9 cellular contexts compared by ENCODE assay signal in genomic region chr2:170820647-170821630, GRCh38. TPM values are rescaled to one million over a fixed set of nuclear protein-coding genes. Genes with fewer than 3 reads are reported as not detected.
DNase-seq lines count a peak whose midpoint lies in the region; ATAC-seq lines count a peak whose summit lies in the region.
"Had no signal": no experiment of that assay in that cellular context is flagged by ENCODE, and none has a peak within 500 bp of the region (broad histone marks: within the 10 kb centered on the region; RNA-seq: fewer than 3 reads in every experiment).

No MANE protein-coding gene starts in this region.

- peaks cover 35% of the 10 kb centered on the region for H3K4me1 Mint-ChIP-seq in T-helper 2 cell treated with Interferon-gamma antibody and Interleukin-4, amounts not matched to agents 5 μg/mL and 100 μg/mL, for 36 hours (ENCODE audit: low read depth)
- H3K4me1 Mint-ChIP-seq in immature natural killer cell = peaks cover 52 to 59% of the 10 kb centered on the region in 2 donors

- no peaks in the 10 kb centered on the region for H3K9me3 Mint-ChIP-seq in T-helper 2 cell treated with Interferon-gamma antibody and Interleukin-4, amounts not matched to agents 5 μg/mL and 100 μg/mL, for 36 hours
- peaks cover 0 to 2% (median 0%) of the 10 kb centered on the region in 6 donors for H3K9me3 Mint-ChIP-seq in immature natural killer cell

- DNase-seq in 8988T (peak; percentile 18), immature natural killer cell (peak in 2 of 3 donors; percentile 5 to 29), NCI-H2081 (lab: John Stamatoyannopoulos, UW) (no peak), posterior vena cava (ENCODE audit: low spot score) (no peak)
- no peak for DNase-seq in T-helper 2 cell treated with Interferon-gamma antibody and Interleukin-4, amounts not matched to agents 5 μg/mL and 100 μg/mL, for 36 hours (ENCODE audit: low spot score)

- H3K36me3 Mint-ChIP-seq in T-helper 2 cell treated with Interferon-gamma antibody and Interleukin-4, amounts not matched to agents 5 μg/mL and 100 μg/mL, for 36 hours (ENCODE audit: low read depth) = peaks cover 17% of the 10 kb centered on the region
- H3K36me3 Mint-ChIP-seq in immature natural killer cell = no peaks in the 10 kb centered on the region

- intact Hi-C loops in posterior vena cava (cut with DNase I) = no loop called here

- H3K27ac Mint-ChIP-seq in T-helper 2 cell treated with Interferon-gamma antibody and Interleukin-4, amounts not matched to agents 5 μg/mL and 100 μg/mL, for 36 hours = peak overlapping the region; percentile 74
- H3K27ac Mint-ChIP-seq in immature natural killer cell = peak overlapping the region in 3 of 6 donors; percentile 5 to 8 (median 7)

- H3K4me3 Mint-ChIP-seq in T-helper 2 cell treated with Interferon-gamma antibody and Interleukin-4, amounts not matched to agents 5 μg/mL and 100 μg/mL, for 36 hours = peak overlapping the region; percentile 74
- H3K4me3 Mint-ChIP-seq in immature natural killer cell = peak overlapping the region; percentile 79 to 90 (median 82)

- peaks cover 67% of the 10 kb centered on the region for H3K27me3 Mint-ChIP-seq in T-helper 2 cell treated with Interferon-gamma antibody and Interleukin-4, amounts not matched to agents 5 μg/mL and 100 μg/mL, for 36 hours (ENCODE audit: low read depth)
- H3K27me3 Mint-ChIP-seq in immature natural killer cell (ENCODE audit: low read depth in 3 of 3) = peaks cover 36 to 48% (median 44%) of the 10 kb centered on the region in 3 donors

- peak; percentile 42 for ATAC-seq in GM19035 (IDR thresholded peaks at IDR 0.05; ENCODE audit: unreplicated experiment)
- ATAC-seq in HG02885 (IDR thresholded peaks at IDR 0.05; ENCODE audit: poor library complexity, unreplicated experiment) = no peak
- ATAC-seq in GM19023 (IDR thresholded peaks at IDR 0.05; ENCODE audit: unreplicated experiment) = no peak

RNA-seq across cellular contexts. Expression of gene GAD1, which starts 4.3 kb away (rescaled TPM):
- polyA plus RNA-seq in immature natural killer cell = not detected
- not detected for total RNA-seq in posterior vena cava

RNA-seq across cellular contexts. Expression of gene ERICH2, which starts 50.8 kb away (rescaled TPM):
- not detected for polyA plus RNA-seq in immature natural killer cell
- under 1 TPM in 1 of 2 donors, not detected in 1; 0.74 TPM for total RNA-seq in posterior vena cava
- total RNA-seq: Daoy had no signal

Comparison
In these comparisons a context has a peak if more than half of its experiments do, and no peak if none do; other contexts are left out.
1. DNase-seq: peak in 8988T (single experiment) and immature natural killer cell (2 of 3); none in T-helper 2 cell treated with Interferon-gamma antibody and Interleukin-4, amounts not matched to agents 5 μg/mL and 100 μg/mL, for 36 hours (single experiment), NCI-H2081 (0 of 2) and posterior vena cava (single experiment).